In genomic region chr2:239469101-239469960, GRCh38 we compare ENCODE assay signal across 27 cellular contexts.
"Had no signal": no experiment of that assay in that cellular context is flagged by ENCODE, and none has a peak within 500 bp of the region (broad histone marks: within the 10 kb centered on the region; RNA-seq: fewer than 3 reads in every experiment).

No MANE protein-coding gene starts in this region.

- H3K9me3 ChIP-seq: breast epithelium, left ventricle myocardium inferior, mucosa of descending colon, thyroid gland, upper lobe of right lung had no signal

- H3K4me1 Mint-ChIP-seq: activated CD4-positive, alpha-beta T cell treated with anti-CD3 and anti-CD28 coated beads, Interleukin-2, amount 10 ng/mL, durations not matched to agents 24 days and 14 days; activated naive CD4-positive, alpha-beta T cell treated with anti-CD3 and anti-CD28 coated beads, Interleukin-2, amount 50 U/mL, for 24 hours; activated naive CD8-positive, alpha-beta T cell treated with anti-CD3 and anti-CD28 coated beads, Interleukin-2, amount 50 U/mL, for 24 hours; stimulated activated effector memory CD8-positive, alpha-beta T cell treated with anti-CD3 and anti-CD28 coated beads, Interleukin-12 subunit alpha, Interleukin-12 subunit beta, amount 100 ng/mL, for 72 hours had no signal

- ATAC-seq: activated naive CD8-positive, alpha-beta T cell treated with anti-CD3 and anti-CD28 coated beads, Interleukin-2, amount 50 U/mL, for 24 hours; mucosa of descending colon; natural killer cell treated with Interleukin-12 subunit alpha and Interleukin-12 subunit beta and Interleukin-15 and Interleukin-18, amount 100 ng/mL, for 72 hours; sciatic nerve; SK-N-SH treated with all-trans-retinoic acid at 6 μM for 48 hours; stimulated activated effector memory CD8-positive, alpha-beta T cell treated with anti-CD3 and anti-CD28 coated beads, Interleukin-12 subunit alpha, Interleukin-12 subunit beta, amount 100 ng/mL, for 72 hours; upper lobe of right lung had no signal

- H3K27ac ChIP-seq: breast epithelium, left ventricle myocardium inferior, thyroid gland, upper lobe of right lung had no signal

- H3K36me3 ChIP-seq: breast epithelium, left ventricle myocardium inferior, thyroid gland, upper lobe of right lung had no signal

- H3K4me3 Mint-ChIP-seq: activated CD4-positive, alpha-beta memory T cell treated with anti-CD3 and anti-CD28 coated beads for 36 hours; activated CD4-positive, alpha-beta T cell treated with anti-CD3 and anti-CD28 coated beads, Interleukin-2, amount 10 ng/mL, durations not matched to agents 24 days and 14 days; activated naive CD4-positive, alpha-beta T cell treated with anti-CD3 and anti-CD28 coated beads, Interleukin-2, amount 50 U/mL, for 24 hours; activated naive CD8-positive, alpha-beta T cell treated with anti-CD3 and anti-CD28 coated beads, Interleukin-2, amount 50 U/mL, for 24 hours; activated T-helper 1 cell treated with anti-CD3 and anti-CD28 coated beads, Interleukin-12 subunit alpha, Interleukin-12 subunit beta, Interleukin-2, Interleukin-4 antibody, amounts not matched to agents 30 ng/mL and 10 ng/mL and 1 ng/mL, durations not matched to agents 14 hours and 24 hours and 36 hours; natural killer cell treated with Interleukin-12 subunit alpha and Interleukin-12 subunit beta and Interleukin-15 and Interleukin-18, amount 100 ng/mL, for 72 hours; stimulated activated effector memory CD8-positive, alpha-beta T cell treated with anti-CD3 and anti-CD28 coated beads, Interleukin-12 subunit alpha, Interleukin-12 subunit beta, amount 100 ng/mL, for 72 hours; stimulated activated naive CD8-positive, alpha-beta T cell treated with anti-CD3 and anti-CD28 coated beads, Interleukin-15, Interleukin-2, amounts not matched to agents 100 ng/mL and 50 ng/mL, for 24 hours had no signal

- DNase-seq: activated CD4-positive, alpha-beta memory T cell treated with anti-CD3 and anti-CD28 coated beads for 36 hours; activated CD4-positive, alpha-beta T cell treated with anti-CD3 and anti-CD28 coated beads, Interleukin-2, amount 10 ng/mL, durations not matched to agents 24 days and 14 days; activated CD4-positive, CD25-positive, alpha-beta regulatory T cell treated with anti-CD3 and anti-CD28 coated beads, Interleukin-2, amount 50 U/mL, for 72 hours; activated gamma-delta T cell treated with Interleukin-2 at 50 U/mL for 16 hours; activated naive CD8-positive, alpha-beta T cell treated with anti-CD3 and anti-CD28 coated beads, Interleukin-2, amount 50 U/mL, for 24 hours; effector memory CD4-positive, alpha-beta T cell; erythroblast; hippocampal formation; kidney glomerular epithelial cell; left ventricle myocardium inferior; mesendoderm; mucosa of descending colon; small intestine; stimulated activated CD4-positive, alpha-beta T cell treated with anti-CD3 and anti-CD28 coated beads, Interleukin-4, amount 100 ng/mL, for 24 hours; substantia nigra; T-helper 2 cell; thyroid gland had no signal

- H3K4me3 ChIP-seq: breast epithelium, left ventricle myocardium inferior, lung, mucosa of descending colon, thyroid gland, upper lobe of right lung had no signal

- H3K27me3 Mint-ChIP-seq: activated CD4-positive, alpha-beta memory T cell treated with anti-CD3 and anti-CD28 coated beads for 36 hours; activated naive CD4-positive, alpha-beta T cell treated with anti-CD3 and anti-CD28 coated beads, Interleukin-2, amount 50 U/mL, for 24 hours had no signal

- H3K27me3 ChIP-seq: breast epithelium, thyroid gland, upper lobe of right lung had no signal

- H3K27ac Mint-ChIP-seq: activated CD4-positive, alpha-beta memory T cell treated with anti-CD3 and anti-CD28 coated beads for 36 hours; activated CD4-positive, alpha-beta T cell treated with anti-CD3 and anti-CD28 coated beads, Interleukin-2, amount 10 ng/mL, durations not matched to agents 24 days and 14 days; activated naive CD4-positive, alpha-beta T cell treated with anti-CD3 and anti-CD28 coated beads, Interleukin-2, amount 50 U/mL, for 24 hours; activated naive CD8-positive, alpha-beta T cell treated with anti-CD3 and anti-CD28 coated beads, Interleukin-2, amount 50 U/mL, for 24 hours; activated T-helper 1 cell treated with anti-CD3 and anti-CD28 coated beads, Interleukin-12 subunit alpha, Interleukin-12 subunit beta, Interleukin-2, Interleukin-4 antibody, amounts not matched to agents 30 ng/mL and 10 ng/mL and 1 ng/mL, durations not matched to agents 14 hours and 24 hours and 36 hours; natural killer cell treated with Interleukin-12 subunit alpha and Interleukin-12 subunit beta and Interleukin-15 and Interleukin-18, amount 100 ng/mL, for 72 hours; stimulated activated effector memory CD8-positive, alpha-beta T cell treated with anti-CD3 and anti-CD28 coated beads, Interleukin-12 subunit alpha, Interleukin-12 subunit beta, amount 100 ng/mL, for 72 hours; stimulated activated naive CD8-positive, alpha-beta T cell treated with anti-CD3 and anti-CD28 coated beads, Interleukin-15, Interleukin-2, amounts not matched to agents 100 ng/mL and 50 ng/mL, for 24 hours had no signal

- H3K9me3 Mint-ChIP-seq: activated CD4-positive, alpha-beta memory T cell treated with anti-CD3 and anti-CD28 coated beads for 36 hours; activated CD4-positive, alpha-beta T cell treated with anti-CD3 and anti-CD28 coated beads, Interleukin-2, amount 10 ng/mL, durations not matched to agents 24 days and 14 days; activated naive CD4-positive, alpha-beta T cell treated with anti-CD3 and anti-CD28 coated beads, Interleukin-2, amount 50 U/mL, for 24 hours; activated naive CD8-positive, alpha-beta T cell treated with anti-CD3 and anti-CD28 coated beads, Interleukin-2, amount 50 U/mL, for 24 hours; activated T-helper 1 cell treated with anti-CD3 and anti-CD28 coated beads, Interleukin-12 subunit alpha, Interleukin-12 subunit beta, Interleukin-2, Interleukin-4 antibody, amounts not matched to agents 30 ng/mL and 10 ng/mL and 1 ng/mL, durations not matched to agents 14 hours and 24 hours and 36 hours; natural killer cell treated with Interleukin-12 subunit alpha and Interleukin-12 subunit beta and Interleukin-15 and Interleukin-18, amount 100 ng/mL, for 72 hours; stimulated activated effector memory CD8-positive, alpha-beta T cell treated with anti-CD3 and anti-CD28 coated beads, Interleukin-12 subunit alpha, Interleukin-12 subunit beta, amount 100 ng/mL, for 72 hours; stimulated activated naive CD8-positive, alpha-beta T cell treated with anti-CD3 and anti-CD28 coated beads, Interleukin-15, Interleukin-2, amounts not matched to agents 100 ng/mL and 50 ng/mL, for 24 hours had no signal

- H3K36me3 Mint-ChIP-seq: activated CD4-positive, alpha-beta memory T cell treated with anti-CD3 and anti-CD28 coated beads for 36 hours; activated naive CD4-positive, alpha-beta T cell treated with anti-CD3 and anti-CD28 coated beads, Interleukin-2, amount 50 U/mL, for 24 hours; natural killer cell treated with Interleukin-12 subunit alpha and Interleukin-12 subunit beta and Interleukin-15 and Interleukin-18, amount 100 ng/mL, for 72 hours; stimulated activated effector memory CD8-positive, alpha-beta T cell treated with anti-CD3 and anti-CD28 coated beads, Interleukin-12 subunit alpha, Interleukin-12 subunit beta, amount 100 ng/mL, for 72 hours had no signal

- H3K4me1 ChIP-seq: left ventricle myocardium inferior, thyroid gland, upper lobe of right lung had no signal
